15 cellular contexts compared by ENCODE assay signal in the genomic region with DNA sequence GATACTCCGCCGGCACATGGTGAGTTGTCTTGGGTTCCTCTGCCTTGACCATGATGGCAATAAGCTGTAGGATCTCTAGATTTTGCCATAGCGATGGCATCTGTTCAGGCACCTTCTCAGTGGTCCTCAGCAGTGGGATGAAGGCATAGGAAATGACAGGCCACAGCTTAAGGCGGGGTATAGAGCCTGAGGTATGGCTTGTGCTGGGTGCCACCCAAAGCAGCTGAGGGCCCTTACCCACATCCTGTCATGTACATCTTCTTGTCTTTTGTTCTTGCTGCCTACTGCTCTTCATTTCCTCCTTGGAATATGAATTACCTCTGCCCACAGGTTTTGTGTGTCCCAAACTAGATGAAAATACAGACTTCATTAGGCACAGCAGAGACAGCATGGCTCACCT. TPM values are rescaled to one million over a fixed set of nuclear protein-coding genes. Genes with fewer than 3 reads are reported as not detected.
DNase-seq lines count a peak whose midpoint lies in the region; ATAC-seq, FAIRE-seq and TF ChIP-seq lines count a peak whose summit lies in the region.
"Had no signal": no experiment of that assay in that cellular context is flagged by ENCODE, and none has a peak within 500 bp of the region (broad histone marks: within the 10 kb centered on the region; RNA-seq: fewer than 3 reads in every experiment).

No MANE protein-coding gene starts in this region.

- H3K9me3 ChIP-seq in right lobe of liver = no peaks in the 10 kb centered on the region
- H3K9me3 ChIP-seq in HepG2 (ENCODE audit: low read length) = no peaks in the 10 kb centered on the region
- no peaks in the 10 kb centered on the region for H3K9me3 ChIP-seq in upper lobe of right lung
- H3K9me3 ChIP-seq: heart right ventricle, Peyer's patch had no signal

- no peak for TF ChIP-seq POLR2A in right lobe of liver (IDR thresholded peaks at IDR 0.05)
- TF ChIP-seq POLR2A in HepG2 (IDR thresholded peaks at IDR 0.05; ENCODE audit: insufficient read depth in 1 of 2, low read depth in 2 of 2, low read length in 2 of 2) = no peak
- TF ChIP-seq POLR2A in GM12891 (IDR thresholded peaks at IDR 0.05; ENCODE audit: low read depth, low read length) = no peak

- in situ Hi-C loops in HepG2 (cut with HindIII; ENCODE audit: extremely low pct_ligation_motif_present, low pct_unique_long_range_greater_than_20kb) = no loop called here

- TF ChIP-seq CTCF in right lobe of liver (IDR thresholded peaks at IDR 0.05) = no peak
- TF ChIP-seq CTCF in HepG2 (CRISPR knock-in tag; IDR thresholded peaks at IDR 0.05) = no peak
- TF ChIP-seq CTCF in natural killer cell (IDR thresholded peaks at IDR 0.05) = no peak
- TF ChIP-seq CTCF in upper lobe of right lung (IDR thresholded peaks at IDR 0.05) = no peak

- H3K4me2 ChIP-seq in HepG2 (ENCODE audit: low read depth, low read length) = no peak overlapping the region

- H3K27me3 Mint-ChIP-seq in activated T-cell treated with anti-CD3 and anti-CD28 coated beads, Interleukin-2, amount 50 U/mL, for 72 hours (ENCODE audit: low read depth) = no peaks in the 10 kb centered on the region
- H3K27me3 Mint-ChIP-seq in natural killer cell (ENCODE audit: low read depth in 2 of 2) = no peaks in the 10 kb centered on the region
- H3K27me3 Mint-ChIP-seq: type B pancreatic cell had no signal

- H3K27ac ChIP-seq in right lobe of liver (no peak overlapping the region), HepG2 (ENCODE audit: extremely low read length, insufficient read depth, low read length) (no peak overlapping the region), upper lobe of right lung (no peak overlapping the region)
- H3K27ac ChIP-seq: Peyer's patch had no signal

- no peaks in the 10 kb centered on the region for H3K27me3 ChIP-seq in right lobe of liver
- no peaks in the 10 kb centered on the region for H3K27me3 ChIP-seq in HepG2 (ENCODE audit: control insufficient read depth in 1 of 2, insufficient read depth in 2 of 2, low read length in 2 of 2)
- no peaks in the 10 kb centered on the region for H3K27me3 ChIP-seq in upper lobe of right lung
- H3K27me3 ChIP-seq: heart right ventricle, Peyer's patch had no signal

- H3K36me3 ChIP-seq in right lobe of liver (peaks cover 7 to 78% (median 36%) of the 10 kb centered on the region in 4 donors), HepG2 (replicated peaks in 1 of 2; ENCODE audit: control insufficient read depth in 1 of 2, insufficient read depth in 2 of 2, low read length in 2 of 2) (peaks cover 45 to 89% of the 10 kb centered on the region in 2 experiments), upper lobe of right lung (peaks cover 82% of the 10 kb centered on the region)

- no peak overlapping the region for H2AFZ ChIP-seq in HepG2 (ENCODE audit: low read length)

- no peak overlapping the region for H3K4me3 ChIP-seq in right lobe of liver
- no peak overlapping the region for H3K4me3 ChIP-seq in HepG2 (replicated peaks in 1 of 3; ENCODE audit: insufficient read depth in 1 of 3, low read depth in 2 of 3, low read length in 3 of 3)
- no peak overlapping the region for H3K4me3 ChIP-seq in upper lobe of right lung
- H3K4me3 ChIP-seq: heart right ventricle, Peyer's patch had no signal

- H3K4me1 ChIP-seq in right lobe of liver (no peaks in the 10 kb centered on the region), HepG2 (ENCODE audit: insufficient read depth, low read length) (no peaks in the 10 kb centered on the region), upper lobe of right lung (peaks cover 45% of the 10 kb centered on the region)

- no TSS peak for BruUV-seq in HepG2 (replicated peaks; lab: Mats Ljungman, UMichigan)

- no peaks in the 10 kb centered on the region for H3K79me2 ChIP-seq in HepG2 (ENCODE audit: insufficient read depth, low read length)

- H3K27ac Mint-ChIP-seq in activated T-cell treated with anti-CD3 and anti-CD28 coated beads, Interleukin-2, amount 50 U/mL, for 72 hours = peak overlapping the region; percentile 94
- peak overlapping the region; percentile 87 to 94 for H3K27ac Mint-ChIP-seq in natural killer cell
- H3K27ac Mint-ChIP-seq: type B pancreatic cell had no signal

- H3K9me3 Mint-ChIP-seq in activated T-cell treated with anti-CD3 and anti-CD28 coated beads, Interleukin-2, amount 50 U/mL, for 72 hours = no peaks in the 10 kb centered on the region
- H3K9me3 Mint-ChIP-seq in natural killer cell = no peaks in the 10 kb centered on the region
- H3K9me3 Mint-ChIP-seq: type B pancreatic cell had no signal

- intact Hi-C loops in right lobe of liver (cut with DNase I) (no loop called here), HepG2 (cut with micrococcal nuclease; ENCODE audit: unreplicated experiment) (no loop called here), natural killer cell (cut with micrococcal nuclease) (no loop called here), upper lobe of right lung (cut with DNase I) (no loop called here)

- H3K4me1 Mint-ChIP-seq in activated T-cell treated with anti-CD3 and anti-CD28 coated beads, Interleukin-2, amount 50 U/mL, for 72 hours (ENCODE audit: low read depth) = peaks cover 43% of the 10 kb centered on the region
- H3K4me1 Mint-ChIP-seq in natural killer cell = peaks cover 44 to 59% of the 10 kb centered on the region in 2 donors

- TF ChIP-seq EP300 in HepG2 (IDR thresholded peaks at IDR 0.05; ENCODE audit: low read depth in 2 of 2, low read length in 2 of 2) (no peak), HepG2 (CRISPR knock-in tag; IDR thresholded peaks at IDR 0.05; ENCODE audit: borderline replicate concordance) (no peak)

- CTCF ChIA-PET in HepG2 (lab: Yijun Ruan, JAX; ENCODE audit: low intra/inter-chr PET ratio, low total read pairs) = no interaction called here

- no peak for TF ChIP-seq RAD21 in HepG2 (CRISPR knock-in tag; IDR thresholded peaks at IDR 0.05)

- 100% methylated on average over 3 of the region's 4 CpGs for WGBS in right lobe of liver (ENCODE audit: insufficient coverage, low coverage, low lambda C conversion rate, missing lambda C conversion rate)
- WGBS in HepG2 (ENCODE audit: low lambda C conversion rate) = 100% methylated on average over 4 of the region's 4 CpGs

- H3K36me3 Mint-ChIP-seq in activated T-cell treated with anti-CD3 and anti-CD28 coated beads, Interleukin-2, amount 50 U/mL, for 72 hours (ENCODE audit: insufficient read depth in 2 of 2) = peaks cover 11 to 24% of the 10 kb centered on the region in 2 donors
- peaks cover 25% of the 10 kb centered on the region for H3K36me3 Mint-ChIP-seq in natural killer cell

- POLR2A ChIA-PET in HepG2 (lab: Yijun Ruan, JAX) = no interaction called here

- H3K4me3 Mint-ChIP-seq in activated T-cell treated with anti-CD3 and anti-CD28 coated beads, Interleukin-2, amount 50 U/mL, for 72 hours = peak overlapping the region; percentile 25 to 53
- H3K4me3 Mint-ChIP-seq in natural killer cell = peak overlapping the region; percentile 83
- H3K4me3 Mint-ChIP-seq: type B pancreatic cell had no signal

- H3K9ac ChIP-seq in HepG2 (ENCODE audit: insufficient read depth, low read depth, low read length) = no peak overlapping the region

- DNase-seq in right lobe of liver (no peak), HepG2 (ENCODE audit: low spot score) (no peak), natural killer cell (peak; percentile 32), upper lobe of right lung (no peak), GDM1 (lab: John Stamatoyannopoulos, UW) (no peak), GM12891 (ENCODE audit: insufficient read length, low spot score) (no peak), HuH-7.5 (ENCODE audit: low spot score) (no peak)
- peak; percentile 35 to 40 for DNase-seq in activated T-cell treated with anti-CD3 and anti-CD28 coated beads, Interleukin-2, amount 50 U/mL, for 72 hours
- DNase-seq: ACHN, heart right ventricle had no signal

- no peaks in the 10 kb centered on the region for H4K20me1 ChIP-seq in HepG2 (ENCODE audit: insufficient read depth, low read length)

- FAIRE-seq in HepG2 (lab: Jason Lieb, UNC) = no peak
- FAIRE-seq in GM12891 (lab: Jason Lieb, UNC) = no peak

- ATAC-seq in right lobe of liver (peak in 3 of 4 donors; percentile 34 to 43 (median 36)), HepG2 (no peak), natural killer cell (peak; percentile 91 to 97 (median 94)), upper lobe of right lung (peak; percentile 34)
- peak; percentile 91 to 96 for ATAC-seq in activated T-cell treated with anti-CD3 and anti-CD28 coated beads, Interleukin-2, amount 50 U/mL, for 72 hours (replicated peaks in 1 of 2)
- ATAC-seq: heart right ventricle, sciatic nerve had no signal

RNA-seq across cellular contexts. Expression of a gene that starts 29.5 kb away (rescaled TPM):
- total RNA-seq in right lobe of liver = 10 to 100 TPM; 10.8 to 21.3 (median 15.2) TPM
- total RNA-seq in HepG2 (2016; rRNA removed; fragmentation: Illumina TruSeq; extraction: Trizol) = 39.2 and 43.8 TPM in 2 replicates
- total RNA-seq in HepG2 (2016; cell fraction: cytosol; rRNA removed; fragmentation: Illumina TruSeq; extraction: Trizol; ENCODE audit: low read depth) = 7.5 and 9.1 TPM in 2 replicates
- 38.8 and 41.1 TPM in 2 replicates for total RNA-seq in HepG2 (2016; cell fraction: insoluble cytoplasmic fraction; rRNA removed; fragmentation: Illumina TruSeq; extraction: Trizol)
- 14.7 and 17.3 TPM in 2 replicates for total RNA-seq in HepG2 (2016; cell fraction: membrane; rRNA removed; fragmentation: Illumina TruSeq; extraction: Trizol)
- total RNA-seq in HepG2 (2016; cell fraction: nucleus; rRNA removed; fragmentation: Illumina TruSeq; extraction: Trizol) = 47.4 and 58.4 TPM in 2 replicates
- 17.2 and 21.2 TPM in 2 replicates for polyA plus RNA-seq in HepG2 (2011; rRNA removed)
- polyA plus RNA-seq in HepG2 (2011; cell fraction: cytosol; rRNA removed) = 11.2 and 13.2 TPM in 2 replicates
- 21.2 and 24.5 TPM in 2 replicates for polyA plus RNA-seq in HepG2 (2011; cell fraction: nucleus; rRNA removed)
- polyA plus RNA-seq in HepG2 (2012) = 16.5 and 22.9 TPM in 2 replicates
- polyA plus RNA-seq in HepG2 (2016; cell fraction: cytosol; fragmentation: Illumina TruSeq; extraction: Trizol; ENCODE audit: low read depth) = 1.2 and 1.6 TPM in 2 replicates
- 35.8 and 38.8 TPM in 2 replicates for polyA plus RNA-seq in HepG2 (2016; cell fraction: insoluble cytoplasmic fraction; fragmentation: Illumina TruSeq; extraction: Trizol; ENCODE audit: low read depth)
- 5.3 and 5.7 TPM in 2 replicates for polyA plus RNA-seq in HepG2 (2016; cell fraction: membrane; fragmentation: Illumina TruSeq; extraction: Trizol; ENCODE audit: low read depth)
- polyA plus RNA-seq in HepG2 (2016; cell fraction: nucleus; fragmentation: Illumina TruSeq; extraction: Trizol; ENCODE audit: insufficient read depth, low read depth) = 32.7 and 33.9 TPM in 2 replicates
- polyA minus RNA-seq in HepG2 (2011; rRNA and poly(A)+ RNA removed; ENCODE audit: low replicate concordance) = 35.4 and 40.6 TPM in 2 replicates
- 20.4 and 21.7 TPM in 2 replicates for polyA minus RNA-seq in HepG2 (2011; cell fraction: cytosol; rRNA and poly(A)+ RNA removed)
- 84.9 and 89.1 TPM in 2 replicates for polyA minus RNA-seq in HepG2 (2011; cell fraction: nucleus; rRNA and poly(A)+ RNA removed)
- total RNA-seq in activated T-cell treated with anti-CD3 and anti-CD28 coated beads, Interleukin-2, amount 50 U/mL, for 72 hours = 10 to 100 TPM; 83.9 to 85.9 TPM
- 100 to 1,000 TPM; 195 to 231 (median 213) TPM for total RNA-seq in natural killer cell
- total RNA-seq in upper lobe of right lung = 61.4 TPM
- polyA plus RNA-seq in GM12891 (2012; ENCODE audit: low read depth, missing spikeins) = 24.2 TPM

RNA-seq across cellular contexts. Expression of a gene that starts 29.9 kb away (rescaled TPM):
- not detected for total RNA-seq in right lobe of liver
- total RNA-seq in HepG2 (2016; rRNA removed; fragmentation: Illumina TruSeq; extraction: Trizol) = not detected in 2 replicates
- not detected in 2 replicates for total RNA-seq in HepG2 (2016; cell fraction: cytosol; rRNA removed; fragmentation: Illumina TruSeq; extraction: Trizol; ENCODE audit: low read depth)
- not detected in 2 replicates for total RNA-seq in HepG2 (2016; cell fraction: insoluble cytoplasmic fraction; rRNA removed; fragmentation: Illumina TruSeq; extraction: Trizol)
- total RNA-seq in HepG2 (2016; cell fraction: membrane; rRNA removed; fragmentation: Illumina TruSeq; extraction: Trizol) = not detected in 2 replicates
- not detected in 2 replicates for total RNA-seq in HepG2 (2016; cell fraction: nucleus; rRNA removed; fragmentation: Illumina TruSeq; extraction: Trizol)
- not detected in 2 replicates for polyA plus RNA-seq in HepG2 (2011; rRNA removed)
- not detected in 2 replicates for polyA plus RNA-seq in HepG2 (2011; cell fraction: cytosol; rRNA removed)
- not detected in 2 replicates for polyA plus RNA-seq in HepG2 (2011; cell fraction: nucleus; rRNA removed)
- polyA plus RNA-seq in HepG2 (2012) = not detected in 2 replicates
- not detected in 2 replicates for polyA plus RNA-seq in HepG2 (2016; cell fraction: cytosol; fragmentation: Illumina TruSeq; extraction: Trizol; ENCODE audit: low read depth)
- polyA plus RNA-seq in HepG2 (2016; cell fraction: insoluble cytoplasmic fraction; fragmentation: Illumina TruSeq; extraction: Trizol; ENCODE audit: low read depth) = not detected in 2 replicates
- polyA plus RNA-seq in HepG2 (2016; cell fraction: membrane; fragmentation: Illumina TruSeq; extraction: Trizol; ENCODE audit: low read depth) = not detected in 2 replicates
- polyA plus RNA-seq in HepG2 (2016; cell fraction: nucleus; fragmentation: Illumina TruSeq; extraction: Trizol; ENCODE audit: insufficient read depth, low read depth) = not detected in 2 replicates
- polyA minus RNA-seq in HepG2 (2011; rRNA and poly(A)+ RNA removed; ENCODE audit: low replicate concordance) = not detected in 2 replicates
- polyA minus RNA-seq in HepG2 (2011; cell fraction: cytosol; rRNA and poly(A)+ RNA removed) = not detected in 2 replicates
- polyA minus RNA-seq in HepG2 (2011; cell fraction: nucleus; rRNA and poly(A)+ RNA removed) = not detected in 2 replicates
- not detected for total RNA-seq in activated T-cell treated with anti-CD3 and anti-CD28 coated beads, Interleukin-2, amount 50 U/mL, for 72 hours
- not detected for total RNA-seq in natural killer cell
- total RNA-seq in upper lobe of right lung = not detected
- not detected for polyA plus RNA-seq in GM12891 (2012; ENCODE audit: low read depth, missing spikeins)
- total RNA-seq: activated CD8-positive, alpha-beta memory T cell treated with anti-CD3 and anti-CD28 coated beads for 36 hours; mesenteric fat pad; Peyer's patch; sciatic nerve had no signal
- polyA plus RNA-seq: heart right ventricle had no signal

RNA-seq across cellular contexts. Expression of a gene that starts 54.1 kb away (rescaled TPM):
- 1 to 10 TPM; 4.4 to 7.3 (median 5.9) TPM for total RNA-seq in right lobe of liver
- total RNA-seq in HepG2 (2016; rRNA removed; fragmentation: Illumina TruSeq; extraction: Trizol) = 12.1 and 12.3 TPM in 2 replicates
- 10.9 and 12.0 TPM in 2 replicates for total RNA-seq in HepG2 (2016; cell fraction: cytosol; rRNA removed; fragmentation: Illumina TruSeq; extraction: Trizol; ENCODE audit: low read depth)
- 9.9 and 12.6 TPM in 2 replicates for total RNA-seq in HepG2 (2016; cell fraction: insoluble cytoplasmic fraction; rRNA removed; fragmentation: Illumina TruSeq; extraction: Trizol)
- total RNA-seq in HepG2 (2016; cell fraction: membrane; rRNA removed; fragmentation: Illumina TruSeq; extraction: Trizol) = 21.3 and 21.9 TPM in 2 replicates
- 8.1 and 8.9 TPM in 2 replicates for total RNA-seq in HepG2 (2016; cell fraction: nucleus; rRNA removed; fragmentation: Illumina TruSeq; extraction: Trizol)
- 19.8 and 22.0 TPM in 2 replicates for polyA plus RNA-seq in HepG2 (2011; rRNA removed)
- 11.4 and 15.9 TPM in 2 replicates for polyA plus RNA-seq in HepG2 (2011; cell fraction: cytosol; rRNA removed)
- polyA plus RNA-seq in HepG2 (2011; cell fraction: nucleus; rRNA removed) = 17.2 and 20.5 TPM in 2 replicates
- 11.3 and 12.2 TPM in 2 replicates for polyA plus RNA-seq in HepG2 (2012)
- 19.0 and 20.2 TPM in 2 replicates for polyA plus RNA-seq in HepG2 (2016; cell fraction: cytosol; fragmentation: Illumina TruSeq; extraction: Trizol; ENCODE audit: low read depth)
- 19.2 and 23.6 TPM in 2 replicates for polyA plus RNA-seq in HepG2 (2016; cell fraction: insoluble cytoplasmic fraction; fragmentation: Illumina TruSeq; extraction: Trizol; ENCODE audit: low read depth)
- polyA plus RNA-seq in HepG2 (2016; cell fraction: membrane; fragmentation: Illumina TruSeq; extraction: Trizol; ENCODE audit: low read depth) = 28.9 and 33.3 TPM in 2 replicates
- 20.1 and 22.1 TPM in 2 replicates for polyA plus RNA-seq in HepG2 (2016; cell fraction: nucleus; fragmentation: Illumina TruSeq; extraction: Trizol; ENCODE audit: insufficient read depth, low read depth)
- 32.1 TPM in 1 of 2 replicates, not detected in the other for polyA minus RNA-seq in HepG2 (2011; rRNA and poly(A)+ RNA removed; ENCODE audit: low replicate concordance)
- polyA minus RNA-seq in HepG2 (2011; cell fraction: cytosol; rRNA and poly(A)+ RNA removed) = 6.7 and 8.0 TPM in 2 replicates
- 7.9 and 8.7 TPM in 2 replicates for polyA minus RNA-seq in HepG2 (2011; cell fraction: nucleus; rRNA and poly(A)+ RNA removed)
- 10 to 100 TPM; 19.5 to 29.3 TPM for total RNA-seq in activated T-cell treated with anti-CD3 and anti-CD28 coated beads, Interleukin-2, amount 50 U/mL, for 72 hours
- 10 to 100 TPM; 55.2 to 88.4 (median 79.2) TPM for total RNA-seq in natural killer cell
- total RNA-seq in upper lobe of right lung = 11.8 TPM
- 24.3 TPM for polyA plus RNA-seq in GM12891 (2012; ENCODE audit: low read depth, missing spikeins)

Comparison
In these comparisons a context has a peak if more than half of its experiments do, and no peak if none do; other contexts are left out.
1. DNase-seq: peak in activated T-cell treated with anti-CD3 and anti-CD28 coated beads, Interleukin-2, amount 50 U/mL, for 72 hours (2 of 2) and natural killer cell (single experiment); none in right lobe of liver (0 of 3), HepG2 (single experiment), upper lobe of right lung (single experiment), GDM1 (single experiment), GM12891 (single experiment) and HuH-7.5 (single experiment).